8 cellular contexts compared by ENCODE assay signal in the genomic region with DNA sequence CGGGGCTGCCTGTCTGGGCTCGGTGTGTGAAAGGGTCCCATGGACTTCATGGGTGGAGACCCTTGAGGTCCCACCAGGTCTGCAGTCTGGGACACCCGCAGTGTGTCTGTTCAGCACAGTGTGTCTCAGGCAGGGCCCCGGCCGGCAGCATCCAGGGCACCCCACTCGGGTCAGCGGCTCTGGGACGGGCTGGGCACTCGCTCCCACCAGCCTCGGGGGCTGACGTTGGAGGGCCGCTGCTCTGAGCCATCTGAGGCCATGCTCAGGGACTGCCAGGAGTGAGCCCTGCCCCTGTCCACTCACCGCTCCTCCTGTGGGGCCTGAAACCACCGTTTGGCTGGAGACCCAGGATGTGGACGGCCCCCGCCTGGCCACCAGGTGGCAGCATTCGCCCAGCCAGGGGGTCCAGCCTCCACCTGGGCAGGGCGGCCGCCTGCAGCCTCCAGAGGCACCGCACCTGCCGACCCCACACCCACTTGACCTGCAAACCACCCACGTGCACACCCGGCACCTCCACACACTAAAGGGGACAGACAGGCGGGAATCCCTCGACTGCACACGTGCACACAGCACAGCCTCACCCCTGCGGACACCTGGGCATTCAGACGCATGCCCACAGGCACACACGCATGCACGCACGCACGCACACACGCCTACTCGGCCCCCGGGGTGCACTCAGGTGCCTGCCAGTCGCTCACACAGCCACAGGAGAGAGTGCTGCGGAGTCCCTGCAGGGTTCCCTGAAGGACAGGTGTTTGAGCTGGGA. TPM values are rescaled to one million over a fixed set of nuclear protein-coding genes. Genes with fewer than 3 reads are reported as not detected.
A peak's percentile ranks its signal among the peaks of the same experiment; 100 is the strongest.
DNase-seq lines count a peak whose midpoint lies in the region; ATAC-seq and TF ChIP-seq lines count a peak whose summit lies in the region.

No MANE protein-coding gene starts in this region.

- peak; percentile 96 for TF ChIP-seq CTCF in liver (IDR thresholded peaks at IDR 0.05; ENCODE audit: low read depth, low read length, missing input control)

- no peaks in the 10 kb centered on the region for H3K9me3 ChIP-seq in liver (ENCODE audit: control insufficient read depth in 4 of 4, low read length in 3 of 4)

- no peaks in the 10 kb centered on the region for H3K27me3 ChIP-seq in liver (ENCODE audit: control insufficient read depth in 4 of 4, insufficient read depth in 4 of 4, low read length in 3 of 4)

- TF ChIP-seq RAD21 in liver (IDR thresholded peaks at IDR 0.05), result peak; percentile 97 to 100

- no peak overlapping the region for H3K9ac ChIP-seq in liver (ENCODE audit: low read depth in 1 of 2, low read length in 2 of 2)

- WGBS in liver, result 24% methylated on average over 37 of the region's 37 CpGs

- no peak for ATAC-seq in GM21367 (IDR thresholded peaks at IDR 0.05; ENCODE audit: unreplicated experiment)

- H3K27ac ChIP-seq in liver (ENCODE audit: low read depth in 1 of 2, low read length in 2 of 2), result no peak overlapping the region

- peak; percentile 73 for DNase-seq in CD1c-positive myeloid dendritic cell (ENCODE audit: extremely low spot score)
- DNase-seq in GOT3 (lab: John Stamatoyannopoulos, UW), result peak; percentile 54
- peak; percentile 60 for DNase-seq in NCI-H2196 treated with DMSO at 0.1 percent for 48 hours (lab: John Stamatoyannopoulos, UW; ENCODE audit: unreplicated experiment)
- DNase-seq in activated CD4-positive, alpha-beta T cell treated with anti-CD3 and anti-CD28 coated beads for 4 hours, result peak; percentile 78 to 81
- DNase-seq in cerebellum (ENCODE audit: low spot score), result peak; percentile 86
- DNase-seq in stimulated activated CD8-positive, alpha-beta memory T cell treated with anti-CD3 and anti-CD28 coated beads, Interleukin-12 subunit alpha, Interleukin-12 subunit beta, amount 100 ng/mL, for 1 hour (ENCODE audit: low read depth), result peak; percentile 69

- H3K36me3 ChIP-seq in liver (ENCODE audit: control insufficient read depth in 4 of 4, insufficient read depth in 3 of 4, low read depth in 1 of 4, low read length in 3 of 4), result no peaks in the 10 kb centered on the region

- no peak overlapping the region for H3K4me3 ChIP-seq in liver (ENCODE audit: low read depth in 1 of 3, low read length in 3 of 3)

- H3K4me1 ChIP-seq in liver (ENCODE audit: control insufficient read depth in 4 of 4, insufficient read depth in 4 of 4, low read length in 3 of 4), result peaks cover 1 to 9% (median 6%) of the 10 kb centered on the region in 4 donors

TF ChIP-seq in liver, 16 proteins besides CTCF, POLR2A, EP300 and RAD21:
- no peak for TF ChIP-seq HNF4G (IDR thresholded peaks at IDR 0.05)
- TF ChIP-seq, protein P1, sequence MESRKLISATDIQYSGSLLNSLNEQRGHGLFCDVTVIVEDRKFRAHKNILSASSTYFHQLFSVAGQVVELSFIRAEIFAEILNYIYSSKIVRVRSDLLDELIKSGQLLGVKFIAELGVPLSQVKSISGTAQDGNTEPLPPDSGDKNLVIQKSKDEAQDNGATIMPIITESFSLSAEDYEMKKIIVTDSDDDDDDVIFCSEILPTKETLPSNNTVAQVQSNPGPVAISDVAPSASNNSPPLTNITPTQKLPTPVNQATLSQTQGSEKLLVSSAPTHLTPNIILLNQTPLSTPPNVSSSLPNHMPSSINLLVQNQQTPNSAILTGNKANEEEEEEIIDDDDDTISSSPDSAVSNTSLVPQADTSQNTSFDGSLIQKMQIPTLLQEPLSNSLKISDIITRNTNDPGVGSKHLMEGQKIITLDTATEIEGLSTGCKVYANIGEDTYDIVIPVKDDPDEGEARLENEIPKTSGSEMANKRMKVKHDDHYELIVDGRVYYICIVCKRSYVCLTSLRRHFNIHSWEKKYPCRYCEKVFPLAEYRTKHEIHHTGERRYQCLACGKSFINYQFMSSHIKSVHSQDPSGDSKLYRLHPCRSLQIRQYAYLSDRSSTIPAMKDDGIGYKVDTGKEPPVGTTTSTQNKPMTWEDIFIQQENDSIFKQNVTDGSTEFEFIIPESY (IDR thresholded peaks at IDR 0.05), result no peak
- no peak for TF ChIP-seq JUND (IDR thresholded peaks at IDR 0.05)
- no peak for TF ChIP-seq EGR1 (IDR thresholded peaks at IDR 0.05; ENCODE audit: low read depth in 2 of 2)
- no peak for TF ChIP-seq SP1 (IDR thresholded peaks at IDR 0.05)
- TF ChIP-seq HNF4A (conservative IDR thresholded peaks at IDR 0.05), result no peak
- TF ChIP-seq, protein P2, sequence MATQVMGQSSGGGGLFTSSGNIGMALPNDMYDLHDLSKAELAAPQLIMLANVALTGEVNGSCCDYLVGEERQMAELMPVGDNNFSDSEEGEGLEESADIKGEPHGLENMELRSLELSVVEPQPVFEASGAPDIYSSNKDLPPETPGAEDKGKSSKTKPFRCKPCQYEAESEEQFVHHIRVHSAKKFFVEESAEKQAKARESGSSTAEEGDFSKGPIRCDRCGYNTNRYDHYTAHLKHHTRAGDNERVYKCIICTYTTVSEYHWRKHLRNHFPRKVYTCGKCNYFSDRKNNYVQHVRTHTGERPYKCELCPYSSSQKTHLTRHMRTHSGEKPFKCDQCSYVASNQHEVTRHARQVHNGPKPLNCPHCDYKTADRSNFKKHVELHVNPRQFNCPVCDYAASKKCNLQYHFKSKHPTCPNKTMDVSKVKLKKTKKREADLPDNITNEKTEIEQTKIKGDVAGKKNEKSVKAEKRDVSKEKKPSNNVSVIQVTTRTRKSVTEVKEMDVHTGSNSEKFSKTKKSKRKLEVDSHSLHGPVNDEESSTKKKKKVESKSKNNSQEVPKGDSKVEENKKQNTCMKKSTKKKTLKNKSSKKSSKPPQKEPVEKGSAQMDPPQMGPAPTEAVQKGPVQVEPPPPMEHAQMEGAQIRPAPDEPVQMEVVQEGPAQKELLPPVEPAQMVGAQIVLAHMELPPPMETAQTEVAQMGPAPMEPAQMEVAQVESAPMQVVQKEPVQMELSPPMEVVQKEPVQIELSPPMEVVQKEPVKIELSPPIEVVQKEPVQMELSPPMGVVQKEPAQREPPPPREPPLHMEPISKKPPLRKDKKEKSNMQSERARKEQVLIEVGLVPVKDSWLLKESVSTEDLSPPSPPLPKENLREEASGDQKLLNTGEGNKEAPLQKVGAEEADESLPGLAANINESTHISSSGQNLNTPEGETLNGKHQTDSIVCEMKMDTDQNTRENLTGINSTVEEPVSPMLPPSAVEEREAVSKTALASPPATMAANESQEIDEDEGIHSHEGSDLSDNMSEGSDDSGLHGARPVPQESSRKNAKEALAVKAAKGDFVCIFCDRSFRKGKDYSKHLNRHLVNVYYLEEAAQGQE (IDR thresholded peaks at IDR 0.05), result no peak
- TF ChIP-seq, protein P3, sequence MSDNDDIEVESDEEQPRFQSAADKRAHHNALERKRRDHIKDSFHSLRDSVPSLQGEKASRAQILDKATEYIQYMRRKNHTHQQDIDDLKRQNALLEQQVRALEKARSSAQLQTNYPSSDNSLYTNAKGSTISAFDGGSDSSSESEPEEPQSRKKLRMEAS (IDR thresholded peaks at IDR 0.05), result no peak
- TF ChIP-seq TAF1 (conservative IDR thresholded peaks at IDR 0.05), result no peak
- TF ChIP-seq GABPA (IDR thresholded peaks at IDR 0.05 in 1 of 2, conservative IDR thresholded peaks at IDR 0.05 in 1 of 2), result no peak
- no peak for TF ChIP-seq FOXA1 (IDR thresholded peaks at IDR 0.05)

RNA-seq across cellular contexts. Expression of a gene that starts 10.1 kb away (rescaled TPM):
- total RNA-seq in cerebellum (2.8 TPM), liver (10 to 100 TPM in 1 of 2 donors, 1 to 10 TPM in 1; 5.9 to 12.8 TPM)
- 1 to 10 TPM in 1 of 2 donors, under 1 TPM in 1; 0.19 to 4.6 TPM for polyA plus RNA-seq in liver
